Comparison of ENCODE assay signal across 8 cellular contexts in genomic region chr4:144787365-144788263, GRCh38.
DNase-seq lines count a peak whose midpoint lies in the region; ATAC-seq and TF ChIP-seq lines count a peak whose summit lies in the region.

No MANE protein-coding gene starts in this region.

- no peak for TF ChIP-seq POLR2A in erythroblast (IDR thresholded peaks at IDR 0.05; ENCODE audit: low read length)

- peak; percentile 96 for ATAC-seq in HG02610 (IDR thresholded peaks at IDR 0.05; ENCODE audit: unreplicated experiment)

- no peak overlapping the region for H3K4me3 Mint-ChIP-seq in progenitor cell of endocrine pancreas (ENCODE audit: low read depth)

- peaks cover under 1% of the 10 kb centered on the region for H3K9me3 Mint-ChIP-seq in progenitor cell of endocrine pancreas (ENCODE audit: low read depth)

- no peaks in the 10 kb centered on the region for H3K27me3 Mint-ChIP-seq in progenitor cell of endocrine pancreas

- H3K27ac Mint-ChIP-seq in progenitor cell of endocrine pancreas: no peak overlapping the region

- H3K36me3 Mint-ChIP-seq in progenitor cell of endocrine pancreas (ENCODE audit: insufficient read depth): no peaks in the 10 kb centered on the region

- TF ChIP-seq CTCF in progenitor cell of endocrine pancreas (IDR thresholded peaks at IDR 0.05; ENCODE audit: unreplicated experiment): peak; percentile 75

- peaks cover 4% of the 10 kb centered on the region for H3K4me1 Mint-ChIP-seq in progenitor cell of endocrine pancreas (ENCODE audit: low read depth)

- DNase-seq in NCI-H1092 treated with DMSO at 0.1 percent for 48 hours (lab: John Stamatoyannopoulos, UW) (peak; percentile 1), NCI-H1092 (lab: John Stamatoyannopoulos, UW) (no peak), NCI-H82 (lab: John Stamatoyannopoulos, UW) (peak; percentile 68), erythroblast (lab: John Stamatoyannopoulos, UW) (peak; percentile 21 to 43), progenitor cell of endocrine pancreas (ENCODE audit: low spot score, unreplicated experiment) (no peak), NCI-H2171 (lab: John Stamatoyannopoulos, UW) (no peak)
- DNase-seq in activated CD4-positive, alpha-beta T cell treated with anti-CD3 and anti-CD28 coated beads for 48 hours: no peak

Comparison
In these comparisons a context has a peak if more than half of its experiments do, and no peak if none do; other contexts are left out.
1. DNase-seq: peak in NCI-H1092 treated with DMSO at 0.1 percent for 48 hours (single experiment), NCI-H82 (single experiment) and erythroblast (2 of 2); none in NCI-H1092 (single experiment), progenitor cell of endocrine pancreas (single experiment), activated CD4-positive, alpha-beta T cell treated with anti-CD3 and anti-CD28 coated beads for 48 hours (single experiment) and NCI-H2171 (single experiment).